In genomic region chr14:25411933-25412757, GRCh38 we compare ENCODE assay signal across 9 cellular contexts.
DNase-seq lines count a peak whose midpoint lies in the region; ATAC-seq, FAIRE-seq and TF ChIP-seq lines count a peak whose summit lies in the region.
"Had no signal": no experiment of that assay in that cellular context is flagged by ENCODE, and none has a peak within 500 bp of the region (broad histone marks: within the 10 kb centered on the region; RNA-seq: fewer than 3 reads in every experiment).

No MANE protein-coding gene starts in this region.

- no peak overlapping the region for H4K8ac ChIP-seq in H1 (ENCODE audit: extremely low read depth, insufficient read depth, low read length)

- H3K56ac ChIP-seq in H1 (replicated peaks; ENCODE audit: insufficient read length, low read depth, low read length) = no peak overlapping the region

- no peak overlapping the region for H3K23ac ChIP-seq in H1 (ENCODE audit: insufficient read length)

- DNase-seq in GM13977 (ENCODE audit: low spot score) (no peak), NCI-H524 treated with DMSO at 0.1 percent for 48 hours (lab: John Stamatoyannopoulos, UW) (peak; percentile 45), H1 (ENCODE audit: low read depth in 1 of 2, low spot score in 2 of 2) (peak in 1 of 2 experiments; percentile 54), osteocyte (ENCODE audit: extremely low spot score, unreplicated experiment) (no peak), brain microvascular endothelial cell (no peak)
- DNase-seq in activated CD4-positive, alpha-beta T cell treated with anti-CD3 and anti-CD28 coated beads for 48 hours = no peak
- DNase-seq: activated naive CD4-positive, alpha-beta T cell treated with anti-CD3 and anti-CD28 coated beads, Interleukin-2, amount 10 ng/mL, durations not matched to agents 7 days and 5 days had no signal

- H4K91ac ChIP-seq in H1 (replicated peaks; ENCODE audit: insufficient read length, low read length) = no peak overlapping the region

- no peak overlapping the region for H2BK15ac ChIP-seq in H1 (ENCODE audit: low read length)

- no peaks in the 10 kb centered on the region for H3K4me1 ChIP-seq in H1 (replicated peaks in 1 of 4; ENCODE audit: control insufficient read depth in 3 of 4, insufficient read depth in 4 of 4, low read length in 3 of 4)

- H2BK120ac ChIP-seq in H1 (replicated peaks; ENCODE audit: low read depth, low read length) = no peak overlapping the region

- H3K18ac ChIP-seq in H1 (ENCODE audit: extremely low read depth, low read length) = no peak overlapping the region

- no peak overlapping the region for H3K27ac Mint-ChIP-seq in osteocyte (ENCODE audit: unreplicated experiment)
- H3K27ac Mint-ChIP-seq: activated naive CD4-positive, alpha-beta T cell treated with anti-CD3 and anti-CD28 coated beads, Interleukin-2, amount 10 ng/mL, durations not matched to agents 7 days and 5 days; stimulated activated memory B cell treated with anti-CD40 and anti-IgM and Interleukin-4, amounts not matched to agents 10 μg/mL and 1 μg/mL and 100 μg/mL, for 72 hours had no signal

- in situ Hi-C loops in GM13977 (cut with MboI; ENCODE audit: low pct_unique_long_range_greater_than_20kb, low sequenced_read_pairs, unreplicated experiment) = no loop called here
- in situ Hi-C loops in brain microvascular endothelial cell (cut with HindIII; ENCODE audit: low pct_ligation_motif_present, low sequenced_read_pairs) = no loop called here

- H4K20me1 ChIP-seq in H1 (replicated peaks in 1 of 2; ENCODE audit: control insufficient read depth in 1 of 2, insufficient read depth in 2 of 2, low read length in 2 of 2) = no peaks in the 10 kb centered on the region

- no peaks in the 10 kb centered on the region for H3K79me2 ChIP-seq in H1 (ENCODE audit: control insufficient read depth in 1 of 2, insufficient read depth in 2 of 2, low read length in 2 of 2)

- no peak overlapping the region for H3K14ac ChIP-seq in H1 (ENCODE audit: insufficient read length)

- H3K4ac ChIP-seq in H1 (replicated peaks; ENCODE audit: insufficient read length, low read depth, low read length) = no peak overlapping the region

- no peak overlapping the region for H2BK12ac ChIP-seq in H1 (ENCODE audit: low read depth, low read length)

- ATAC-seq in HG02981 (IDR thresholded peaks at IDR 0.05; ENCODE audit: unreplicated experiment) = no peak
- ATAC-seq: stimulated activated memory B cell treated with anti-CD40 and anti-IgM and Interleukin-4, amounts not matched to agents 10 μg/mL and 1 μg/mL and 100 μg/mL, for 72 hours had no signal

- no peak overlapping the region for H3K4me3 Mint-ChIP-seq in osteocyte (ENCODE audit: unreplicated experiment)
- H3K4me3 Mint-ChIP-seq: activated naive CD4-positive, alpha-beta T cell treated with anti-CD3 and anti-CD28 coated beads, Interleukin-2, amount 10 ng/mL, durations not matched to agents 7 days and 5 days; stimulated activated memory B cell treated with anti-CD40 and anti-IgM and Interleukin-4, amounts not matched to agents 10 μg/mL and 1 μg/mL and 100 μg/mL, for 72 hours had no signal

- no peak overlapping the region for H2BK5ac ChIP-seq in H1 (ENCODE audit: low read depth, low read length)

- no peak overlapping the region for H3K27ac ChIP-seq in H1 (ENCODE audit: low read depth, low read length)
- H3K27ac ChIP-seq in brain microvascular endothelial cell = no peak overlapping the region

- peak; percentile 45 for FAIRE-seq in H1 (lab: Jason Lieb, UNC)

- TF ChIP-seq RAD21 in H1 (IDR thresholded peaks at IDR 0.05 in 1 of 2, conservative IDR thresholded peaks at IDR 0.05 in 1 of 2; ENCODE audit: low read depth in 2 of 2, low read length in 2 of 2) = peak; percentile 76 to 85

- no peaks in the 10 kb centered on the region for H3K36me3 ChIP-seq in H1 (ENCODE audit: control insufficient read depth in 2 of 4, insufficient read depth in 4 of 4, low read length in 3 of 4)
- no peaks in the 10 kb centered on the region for H3K36me3 ChIP-seq in brain microvascular endothelial cell (replicated peaks)

- H3K9me3 Mint-ChIP-seq in osteocyte (ENCODE audit: unreplicated experiment) = peaks cover 15% of the 10 kb centered on the region
- H3K9me3 Mint-ChIP-seq: activated naive CD4-positive, alpha-beta T cell treated with anti-CD3 and anti-CD28 coated beads, Interleukin-2, amount 10 ng/mL, durations not matched to agents 7 days and 5 days had no signal

- WGBS in H1 (ENCODE audit: extremely low coverage in 1 of 2, insufficient coverage in 1 of 2, insufficient read length in 1 of 2, insufficient replicate concordance in 2 of 2, low coverage in 1 of 2, low lambda C conversion rate in 2 of 2, missing lambda C conversion rate in 1 of 2), 2 experiments = 74% methylated on average over 5 of the region's 5 CpGs; no CpG with 5 or more reads in 1 of the 2 experiments

- TF ChIP-seq EP300 in H1 (IDR thresholded peaks at IDR 0.05; ENCODE audit: borderline replicate concordance in 1 of 2, low read depth in 2 of 2, low read length in 2 of 2) = no peak

- no peak overlapping the region for H2AK5ac ChIP-seq in H1 (ENCODE audit: low read depth, low read length)

- no peaks in the 10 kb centered on the region for H3K27me3 ChIP-seq in H1 (replicated peaks in 1 of 4; ENCODE audit: control insufficient read depth in 3 of 4, extremely low read depth in 1 of 4, insufficient read depth in 3 of 4, low read length in 3 of 4)
- no peaks in the 10 kb centered on the region for H3K27me3 ChIP-seq in brain microvascular endothelial cell (replicated peaks)

- no peak overlapping the region for H4K5ac ChIP-seq in H1 (ENCODE audit: insufficient read length, low read depth, low read length)

- no peaks in the 10 kb centered on the region for H3K36me3 Mint-ChIP-seq in osteocyte (ENCODE audit: unreplicated experiment)
- H3K36me3 Mint-ChIP-seq: activated naive CD4-positive, alpha-beta T cell treated with anti-CD3 and anti-CD28 coated beads, Interleukin-2, amount 10 ng/mL, durations not matched to agents 7 days and 5 days; stimulated activated memory B cell treated with anti-CD40 and anti-IgM and Interleukin-4, amounts not matched to agents 10 μg/mL and 1 μg/mL and 100 μg/mL, for 72 hours had no signal

- CTCF ChIA-PET in H1 (lab: Charles Lee; ENCODE audit: partially characterized antibody) = interaction anchor here (0.6 to 4.2 kb wide), 41 partner anchors 9 to 708 kb away, joined by 3 to 65 read pairs (median 4); no protein-coding TSS in a partner anchor

- no peaks in the 10 kb centered on the region for H3K79me1 ChIP-seq in H1 (ENCODE audit: low read depth, low read length)

- 0 out of 2 replicates have a peak overlapping the region, but pooled peaks have one; percentile 41 for H2AFZ ChIP-seq in H1 (ENCODE audit: low read length)

- no peak for TF ChIP-seq POLR2A in H1 (IDR thresholded peaks at IDR 0.05; ENCODE audit: control extremely low read depth in 1 of 2, low read depth in 2 of 2, low read length in 2 of 2)

- H3K9ac ChIP-seq in H1 (replicated peaks in 1 of 4; ENCODE audit: extremely low read depth in 1 of 4, low read depth in 3 of 4, low read length in 3 of 4) = no peak overlapping the region

- no peaks in the 10 kb centered on the region for H3K4me1 Mint-ChIP-seq in osteocyte (ENCODE audit: unreplicated experiment)
- H3K4me1 Mint-ChIP-seq: activated naive CD4-positive, alpha-beta T cell treated with anti-CD3 and anti-CD28 coated beads, Interleukin-2, amount 10 ng/mL, durations not matched to agents 7 days and 5 days; stimulated activated memory B cell treated with anti-CD40 and anti-IgM and Interleukin-4, amounts not matched to agents 10 μg/mL and 1 μg/mL and 100 μg/mL, for 72 hours had no signal

- POLR2A ChIA-PET in H1 (lab: Charles Lee; ENCODE audit: partially characterized antibody) = no interaction called here

- no peaks in the 10 kb centered on the region for H3K9me3 ChIP-seq in H1 (ENCODE audit: insufficient read depth in 2 of 2, low read depth in 1 of 2, low read length in 1 of 2)

- H2BK20ac ChIP-seq in H1 (ENCODE audit: low read length) = no peak overlapping the region

- H3K23me2 ChIP-seq in H1 (ENCODE audit: low read depth, low read length) = no peaks in the 10 kb centered on the region

- TF ChIP-seq CTCF in GM13977 (IDR thresholded peaks at IDR 0.05; ENCODE audit: extremely low read depth, insufficient read depth, missing control alignments) = peak; percentile 23
- TF ChIP-seq CTCF in H1 (IDR thresholded peaks at IDR 0.05; ENCODE audit: control extremely low read depth in 1 of 3, insufficient read depth in 1 of 3, low read depth in 1 of 3, low read length in 3 of 3) = peak; percentile 71 to 86 (median 85)
- peak; percentile 30 for TF ChIP-seq CTCF in osteocyte (IDR thresholded peaks at IDR 0.05)
- TF ChIP-seq CTCF in brain microvascular endothelial cell (IDR thresholded peaks at IDR 0.05; ENCODE audit: low read depth, low read length, missing control alignments) = no peak

- H3K27me3 Mint-ChIP-seq in osteocyte (ENCODE audit: unreplicated experiment) = no peaks in the 10 kb centered on the region
- H3K27me3 Mint-ChIP-seq: activated naive CD4-positive, alpha-beta T cell treated with anti-CD3 and anti-CD28 coated beads, Interleukin-2, amount 10 ng/mL, durations not matched to agents 7 days and 5 days; stimulated activated memory B cell treated with anti-CD40 and anti-IgM and Interleukin-4, amounts not matched to agents 10 μg/mL and 1 μg/mL and 100 μg/mL, for 72 hours had no signal

- H3K4me2 ChIP-seq in H1 (ENCODE audit: insufficient read depth in 1 of 2, low read depth in 2 of 2, low read length in 2 of 2) = no peak overlapping the region

- H3K4me3 ChIP-seq in H1 (ENCODE audit: extremely low read depth in 1 of 4, insufficient read depth in 2 of 4, low read depth in 3 of 4, low read length in 4 of 4) = no peak overlapping the region
- no peak overlapping the region for H3K4me3 ChIP-seq in brain microvascular endothelial cell (ENCODE audit: low read depth, low read length)

TF ChIP-seq in H1, 55 proteins besides CTCF, POLR2A, EP300 and RAD21 (continues in another document):
- TF ChIP-seq ATF3 (IDR thresholded peaks at IDR 0.05; ENCODE audit: insufficient read depth, low read depth, low read length) = no peak
- no peak for TF ChIP-seq CHD2 (IDR thresholded peaks at IDR 0.05; ENCODE audit: low read length)
- no peak for TF ChIP-seq TAF1 (IDR thresholded peaks at IDR 0.05; ENCODE audit: low read depth, low read length)
- no peak for TF ChIP-seq SP1 (IDR thresholded peaks at IDR 0.05; ENCODE audit: low read depth, low read length)
- TF ChIP-seq GTF2F1 (IDR thresholded peaks at IDR 0.05; ENCODE audit: borderline replicate concordance, low read depth, low read length) = no peak
- no peak for TF ChIP-seq CHD1 (IDR thresholded peaks at IDR 0.05; ENCODE audit: low read depth, low read length)
- no peak for TF ChIP-seq CTBP2 (IDR thresholded peaks at IDR 0.05; ENCODE audit: borderline replicate concordance, insufficient read depth, insufficient read length, low read length)
- TF ChIP-seq PHF8 (conservative IDR thresholded peaks at IDR 0.05; ENCODE audit: low read depth, low read length) = no peak
- TF ChIP-seq CEBPB (IDR thresholded peaks at IDR 0.05; ENCODE audit: low read depth, low read length) = no peak
- TF ChIP-seq TEAD4 (IDR thresholded peaks at IDR 0.05; ENCODE audit: low read depth, low read length) = no peak
